ENCODE assay signal across 27 cellular contexts in genomic region chr17:20077978-20078674, GRCh38.
DNase-seq lines count a peak whose midpoint lies in the region; ATAC-seq, FAIRE-seq and TF ChIP-seq lines count a peak whose summit lies in the region.
"Had no signal": no experiment of that assay in that cellular context is flagged by ENCODE, and none has a peak within 500 bp of the region (broad histone marks: within the 10 kb centered on the region; RNA-seq: fewer than 3 reads in every experiment).

No MANE protein-coding gene starts in this region.

- 11% methylated on average over 3 of the region's 3 CpGs for WGBS in GM12878 (ENCODE audit: insufficient coverage, insufficient replicate concordance, low lambda C conversion rate, missing lambda C conversion rate)
- 70% methylated on average over 3 of the region's 3 CpGs for WGBS in esophagus muscularis mucosa

- TF ChIP-seq EP300 in GM12878 (IDR thresholded peaks at IDR 0.05; ENCODE audit: borderline replicate concordance in 1 of 2, control insufficient read depth in 1 of 2, low read depth in 2 of 2, low read length in 2 of 2) (no peak), esophagus muscularis mucosa (IDR thresholded peaks at IDR 0.05) (no peak)

- H3K4me3 Mint-ChIP-seq in activated naive CD8-positive, alpha-beta T cell treated with anti-CD3 and anti-CD28 coated beads, Interleukin-2, amount 50 U/mL, for 24 hours, result no peak overlapping the region
- no peak overlapping the region for H3K4me3 Mint-ChIP-seq in activated naive CD8-positive, alpha-beta T cell treated with anti-CD3 and anti-CD28 coated beads for 36 hours
- H3K4me3 Mint-ChIP-seq in stimulated activated memory B cell treated with anti-CD40 and anti-IgM and Interleukin-4, amounts not matched to agents 10 μg/mL and 1 μg/mL and 100 μg/mL, for 72 hours, result no peak overlapping the region
- H3K4me3 Mint-ChIP-seq: B cell; CD14-positive monocyte; CD8-positive, alpha-beta memory T cell; GM23338; H9 had no signal

- peak overlapping the region; percentile 44 for H3K4me2 ChIP-seq in GM12878 (ENCODE audit: control insufficient read depth, insufficient read depth)
- H3K4me2 ChIP-seq: GM23338 had no signal

- POLR2A ChIA-PET in GM12878 (lab: Charles Lee), result no interaction called here

- H3K27me3 Mint-ChIP-seq in activated naive CD8-positive, alpha-beta T cell treated with anti-CD3 and anti-CD28 coated beads, Interleukin-2, amount 50 U/mL, for 24 hours, result no peaks in the 10 kb centered on the region
- H3K27me3 Mint-ChIP-seq in activated naive CD8-positive, alpha-beta T cell treated with anti-CD3 and anti-CD28 coated beads for 36 hours, result no peaks in the 10 kb centered on the region
- H3K27me3 Mint-ChIP-seq in stimulated activated memory B cell treated with anti-CD40 and anti-IgM and Interleukin-4, amounts not matched to agents 10 μg/mL and 1 μg/mL and 100 μg/mL, for 72 hours, result peaks cover 26% of the 10 kb centered on the region

- TF ChIP-seq POLR2A in GM12878 (IDR thresholded peaks at IDR 0.05; ENCODE audit: low read depth, low read length) (no peak), gastrocnemius medialis (IDR thresholded peaks at IDR 0.05) (no peak), esophagus muscularis mucosa (IDR thresholded peaks at IDR 0.05; ENCODE audit: low read depth) (no peak)

- in situ Hi-C loops in GM12878 (cut with MboI) (no loop called here), gastrocnemius medialis (cut with MboI; ENCODE audit: low sequenced_read_pairs in 4 of 4) (no loop called here)

- no peak for DNase-seq in activated naive CD8-positive, alpha-beta T cell treated with anti-CD3 and anti-CD28 coated beads, Interleukin-2, amount 50 U/mL, for 24 hours
- DNase-seq in activated naive CD8-positive, alpha-beta T cell treated with anti-CD3 and anti-CD28 coated beads for 36 hours, result no peak
- DNase-seq in GM12865 (ENCODE audit: low read depth) (peak; percentile 19), GM12878 (ENCODE audit: low read depth, low spot score) (no peak), gastrocnemius medialis (no peak), esophagus muscularis mucosa (ENCODE audit: extremely low spot score) (no peak)
- DNase-seq: CD8-positive, alpha-beta memory T cell; DMS 273 treated with DMSO at 0.1 percent for 48 hours; DMS79; EL; GDM1; H9; IMR-90; KG1; MG63; NCI-H2029; NCI-H446 treated with DMSO at 0.1 percent for 48 hours; NCI-H82; NK-92 treated with Interleukin-12 subunit alpha and Interleukin-12 subunit beta, amount 100 ng/mL, for 24 hours; SHP77 treated with DMSO at 0.1 percent for 48 hours had no signal

- H3K9me3 ChIP-seq in GM12878 (replicated peaks; ENCODE audit: control insufficient read depth, insufficient read depth, low read length), result no peaks in the 10 kb centered on the region
- H3K9me3 ChIP-seq in gastrocnemius medialis, result no peaks in the 10 kb centered on the region
- H3K9me3 ChIP-seq in esophagus muscularis mucosa, result no peaks in the 10 kb centered on the region
- H3K9me3 ChIP-seq: MG63 had no signal

- intact Hi-C loops in GM12878 (cut with micrococcal nuclease; ENCODE audit: unreplicated experiment), result no loop called here
- intact Hi-C loops in gastrocnemius medialis (cut with DNase I; ENCODE audit: low total_unique reads), result no loop called here
- intact Hi-C loops in esophagus muscularis mucosa (cut with DNase I), result no loop called here

- H3K27me3 ChIP-seq in GM12878 (replicated peaks in 1 of 2; ENCODE audit: control insufficient read depth in 2 of 2, insufficient read depth in 2 of 2, low read length in 1 of 2) (no peaks in the 10 kb centered on the region), gastrocnemius medialis (no peaks in the 10 kb centered on the region), esophagus muscularis mucosa (no peaks in the 10 kb centered on the region)
- H3K27me3 ChIP-seq: MG63 had no signal

- H3K27ac ChIP-seq in GM12878 (ENCODE audit: control insufficient read depth, insufficient read depth) (no peak overlapping the region), gastrocnemius medialis (peak overlapping the region in 3 of 4 donors; percentile 45 to 73 (median 58)), esophagus muscularis mucosa (replicated peaks in 1 of 4) (no peak overlapping the region)
- H3K27ac ChIP-seq: RWPE1 had no signal

- H3K79me2 ChIP-seq in GM12878 (ENCODE audit: control insufficient read depth, insufficient read depth, low read length), result peaks cover 7% of the 10 kb centered on the region

- H3K4me3 ChIP-seq in GM12865 (ENCODE audit: low read depth, low read length), result no peak overlapping the region
- no peak overlapping the region for H3K4me3 ChIP-seq in GM12878
- no peak overlapping the region for H3K4me3 ChIP-seq in gastrocnemius medialis
- H3K4me3 ChIP-seq in esophagus muscularis mucosa, result no peak overlapping the region
- H3K4me3 ChIP-seq: GM23338, MG63 had no signal

- H3K27ac Mint-ChIP-seq in activated naive CD8-positive, alpha-beta T cell treated with anti-CD3 and anti-CD28 coated beads, Interleukin-2, amount 50 U/mL, for 24 hours, result peak overlapping the region; percentile 85
- no peak overlapping the region for H3K27ac Mint-ChIP-seq in activated naive CD8-positive, alpha-beta T cell treated with anti-CD3 and anti-CD28 coated beads for 36 hours
- no peak overlapping the region for H3K27ac Mint-ChIP-seq in stimulated activated memory B cell treated with anti-CD40 and anti-IgM and Interleukin-4, amounts not matched to agents 10 μg/mL and 1 μg/mL and 100 μg/mL, for 72 hours
- H3K27ac Mint-ChIP-seq: B cell; CD8-positive, alpha-beta memory T cell; GM23338; H9 had no signal

- peaks cover 36% of the 10 kb centered on the region for H3K4me1 Mint-ChIP-seq in activated naive CD8-positive, alpha-beta T cell treated with anti-CD3 and anti-CD28 coated beads, Interleukin-2, amount 50 U/mL, for 24 hours
- H3K4me1 Mint-ChIP-seq in activated naive CD8-positive, alpha-beta T cell treated with anti-CD3 and anti-CD28 coated beads for 36 hours, result peaks cover 21% of the 10 kb centered on the region
- peaks cover 19% of the 10 kb centered on the region for H3K4me1 Mint-ChIP-seq in stimulated activated memory B cell treated with anti-CD40 and anti-IgM and Interleukin-4, amounts not matched to agents 10 μg/mL and 1 μg/mL and 100 μg/mL, for 72 hours

- BruUV-seq in GM12878 (replicated peaks; lab: Mats Ljungman, UMichigan), result no TSS peak

- RAD21 ChIA-PET in GM12878 (lab: Charles Lee; ENCODE audit: unreplicated experiment), result no interaction called here

- TF ChIP-seq RAD21 in GM12878 (IDR thresholded peaks at IDR 0.05; ENCODE audit: insufficient read depth, low read depth, low read length), result no peak

- H3K9me3 Mint-ChIP-seq in activated naive CD8-positive, alpha-beta T cell treated with anti-CD3 and anti-CD28 coated beads, Interleukin-2, amount 50 U/mL, for 24 hours, result no peaks in the 10 kb centered on the region
- H3K9me3 Mint-ChIP-seq in activated naive CD8-positive, alpha-beta T cell treated with anti-CD3 and anti-CD28 coated beads for 36 hours, result no peaks in the 10 kb centered on the region
- no peaks in the 10 kb centered on the region for H3K9me3 Mint-ChIP-seq in stimulated activated memory B cell treated with anti-CD40 and anti-IgM and Interleukin-4, amounts not matched to agents 10 μg/mL and 1 μg/mL and 100 μg/mL, for 72 hours
- H3K9me3 Mint-ChIP-seq: CD14-positive monocyte; CD8-positive, alpha-beta memory T cell; GM23338; H9 had no signal

- H4K20me1 ChIP-seq in GM12878 (ENCODE audit: control insufficient read depth, insufficient read depth), result no peaks in the 10 kb centered on the region

- CTCF ChIA-PET in GM12878 (lab: Yijun Ruan, JAX), result no interaction called here

- H3K36me3 ChIP-seq in GM12878 (ENCODE audit: control insufficient read depth in 2 of 2, insufficient read depth in 2 of 2, low read length in 1 of 2) (no peaks in the 10 kb centered on the region), gastrocnemius medialis (no peaks in the 10 kb centered on the region), esophagus muscularis mucosa (no peaks in the 10 kb centered on the region)
- H3K36me3 ChIP-seq: MG63 had no signal

- H3K36me3 Mint-ChIP-seq in activated naive CD8-positive, alpha-beta T cell treated with anti-CD3 and anti-CD28 coated beads, Interleukin-2, amount 50 U/mL, for 24 hours (ENCODE audit: low read depth), result no peaks in the 10 kb centered on the region
- no peaks in the 10 kb centered on the region for H3K36me3 Mint-ChIP-seq in activated naive CD8-positive, alpha-beta T cell treated with anti-CD3 and anti-CD28 coated beads for 36 hours
- H3K36me3 Mint-ChIP-seq in stimulated activated memory B cell treated with anti-CD40 and anti-IgM and Interleukin-4, amounts not matched to agents 10 μg/mL and 1 μg/mL and 100 μg/mL, for 72 hours, result no peaks in the 10 kb centered on the region

- H2AFZ ChIP-seq in GM12878 (ENCODE audit: control insufficient read depth, low read depth, low read length), result no peak overlapping the region
- H2AFZ ChIP-seq: GM23338 had no signal

- peaks cover 16% of the 10 kb centered on the region for H3K4me1 ChIP-seq in GM12878 (ENCODE audit: control insufficient read depth, insufficient read depth, low read length)
- H3K4me1 ChIP-seq in gastrocnemius medialis, result no peaks in the 10 kb centered on the region
- H3K4me1 ChIP-seq in esophagus muscularis mucosa, result peaks cover 0 to 2% (median 0%) of the 10 kb centered on the region in 4 donors

- no peak for FAIRE-seq in GM12878 (lab: Jason Lieb, UNC)
- FAIRE-seq: GM18507 had no signal

- ATAC-seq in activated naive CD8-positive, alpha-beta T cell treated with anti-CD3 and anti-CD28 coated beads, Interleukin-2, amount 50 U/mL, for 24 hours, result peak; percentile 73
- ATAC-seq in GM12878 (no peak), gastrocnemius medialis (no peak), HG03342 (IDR thresholded peaks at IDR 0.05; ENCODE audit: unreplicated experiment) (no peak)
- no peak for ATAC-seq in stimulated activated memory B cell treated with anti-CD40 and anti-IgM and Interleukin-4, amounts not matched to agents 10 μg/mL and 1 μg/mL and 100 μg/mL, for 72 hours
- ATAC-seq: GM23338 had no signal

- TF ChIP-seq CTCF in GM12865 (IDR thresholded peaks at IDR 0.05; ENCODE audit: insufficient read depth, low read depth, low read length, missing control alignments) (no peak), GM12878 (IDR thresholded peaks at IDR 0.05 in 2 of 3, conservative IDR thresholded peaks at IDR 0.05 in 1 of 3; ENCODE audit: control insufficient read depth in 2 of 3, extremely low read depth in 1 of 3, insufficient read depth in 1 of 3, low read depth in 3 of 3, low read length in 3 of 3) (no peak), gastrocnemius medialis (IDR thresholded peaks at IDR 0.05 in 4 of 5, conservative IDR thresholded peaks at IDR 0.05 in 1 of 5) (no peak), esophagus muscularis mucosa (IDR thresholded peaks at IDR 0.05) (no peak)

- no peak overlapping the region for H3K9ac ChIP-seq in GM12878 (ENCODE audit: control insufficient read depth, insufficient read depth, low read length)

- SMC1A ChIA-PET in GM12878 (lab: Charles Lee; ENCODE audit: uncharacterized antibody, unreplicated experiment), result no interaction called here

TF ChIP-seq in GM12878, 131 proteins besides CTCF, POLR2A, EP300 and RAD21:
- TF ChIP-seq POU2F2 (IDR thresholded peaks at IDR 0.05; ENCODE audit: borderline replicate concordance, low read depth, low read length) (peak; percentile 66; the same call in 1 of the 3 replicates), SP1 (IDR thresholded peaks at IDR 0.05; ENCODE audit: low read depth, low read length) (no peak)

Comparison
In these comparisons a context has a peak if more than half of its experiments do, and no peak if none do; other contexts are left out.
1. H3K27ac ChIP-seq: peak in gastrocnemius medialis (3 of 4); none in GM12878 (single experiment) and esophagus muscularis mucosa (0 of 4).